35 cellular contexts compared by ENCODE assay signal in the genomic region with DNA sequence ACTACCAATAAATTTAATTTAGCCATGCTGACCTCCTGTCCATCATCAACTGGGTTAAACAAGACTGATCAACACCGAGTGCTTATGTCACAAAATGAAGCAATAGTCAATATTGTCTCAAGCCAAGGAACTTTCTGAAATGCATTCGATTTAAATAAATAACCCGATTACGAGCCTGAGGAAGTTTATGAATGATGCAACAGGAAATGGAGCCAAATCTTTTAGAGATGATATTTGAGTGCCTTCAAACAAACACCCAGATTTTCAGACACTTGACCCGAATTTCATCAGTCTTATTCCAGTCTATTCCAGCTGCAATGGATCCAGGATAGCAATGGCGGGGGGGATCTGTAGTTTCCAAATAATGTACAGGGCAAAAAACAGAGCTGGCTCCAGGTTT. TPM values are rescaled to one million over a fixed set of nuclear protein-coding genes. Genes with fewer than 3 reads are reported as not detected.
DNase-seq lines count a peak whose midpoint lies in the region; ATAC-seq and TF ChIP-seq lines count a peak whose summit lies in the region.
"Had no signal": no experiment of that assay in that cellular context is flagged by ENCODE, and none has a peak within 500 bp of the region (broad histone marks: within the 10 kb centered on the region; RNA-seq: fewer than 3 reads in every experiment).

No MANE protein-coding gene starts in this region.

- intact Hi-C loops in sciatic nerve (cut with DNase I), result no loop called here

- no peak for TF ChIP-seq CTCF in fibroblast of mammary gland (conservative IDR thresholded peaks at IDR 0.05; ENCODE audit: control insufficient read depth, insufficient read depth, low read depth, low read length)

- peak overlapping the region; percentile 74 for H3K4me3 ChIP-seq in adipocyte (ENCODE audit: low read length)
- no peak overlapping the region for H3K4me3 ChIP-seq in fibroblast of mammary gland (ENCODE audit: control insufficient read depth, low read depth, low read length)
- H3K4me3 ChIP-seq in skeletal muscle cell (ENCODE audit: low read depth, low read length), result no peak overlapping the region
- H3K4me3 ChIP-seq: gastrocnemius medialis, hepatocyte, lung, mucosa of descending colon, spleen, testis had no signal

- H3K4me3 Mint-ChIP-seq in effector memory CD8-positive, alpha-beta T cell, result no peak overlapping the region
- H3K4me3 Mint-ChIP-seq: activated CD8-positive, alpha-beta memory T cell treated with anti-CD3 and anti-CD28 coated beads, Interleukin-2, amount 10 ng/mL, durations not matched to agents 7 days and 5 days; activated naive CD8-positive, alpha-beta T cell treated with anti-CD3 and anti-CD28 coated beads, Interleukin-2, amount 50 U/mL, for 24 hours; activated T-cell treated with anti-CD3 and anti-CD28 coated beads, Interleukin-2, amount 50 U/mL, for 4 hours; CD4-positive, alpha-beta memory T cell; natural killer cell treated with Interleukin-12 subunit alpha and Interleukin-12 subunit beta and Interleukin-15 and Interleukin-18, amount 100 ng/mL, for 72 hours; stimulated activated naive CD8-positive, alpha-beta T cell treated with anti-CD3 and anti-CD28 coated beads, Interleukin-15, Interleukin-2, amounts not matched to agents 100 ng/mL and 50 ng/mL, for 24 hours; T-helper 1 cell treated with Interleukin-12 subunit alpha and Interleukin-12 subunit beta and Interleukin-4 antibody, amounts not matched to agents 30 μg/mL and 1 μg/mL, for 36 hours had no signal

- H3K9me3 ChIP-seq in adipocyte (ENCODE audit: control insufficient read depth, low read length), result no peaks in the 10 kb centered on the region
- H3K9me3 ChIP-seq: gastrocnemius medialis, mucosa of descending colon, testis had no signal

- ATAC-seq in effector memory CD8-positive, alpha-beta T cell (replicated peaks), result no peak
- ATAC-seq in activated CD4-positive, CD25-positive, alpha-beta regulatory T cell treated with anti-CD3 and anti-CD28 coated beads, Interleukin-2, amount 50 U/mL, for 24 hours, result no peak
- ATAC-seq in sciatic nerve, result no peak
- ATAC-seq: activated CD8-positive, alpha-beta memory T cell treated with anti-CD3 and anti-CD28 coated beads, Interleukin-2, amount 10 ng/mL, durations not matched to agents 7 days and 5 days; activated naive CD8-positive, alpha-beta T cell treated with anti-CD3 and anti-CD28 coated beads, Interleukin-2, amount 50 U/mL, for 24 hours; activated T-cell treated with anti-CD3 and anti-CD28 coated beads, Interleukin-2, amount 50 U/mL, for 4 hours; gastrocnemius medialis; mucosa of descending colon; natural killer cell treated with Interleukin-12 subunit alpha and Interleukin-12 subunit beta and Interleukin-15 and Interleukin-18, amount 100 ng/mL, for 72 hours had no signal

- H3K27me3 ChIP-seq in adipocyte (replicated peaks; ENCODE audit: control insufficient read depth, insufficient read depth, low read length), result no peaks in the 10 kb centered on the region
- H3K27me3 ChIP-seq: gastrocnemius medialis, hepatocyte, spleen, testis had no signal

- no peaks in the 10 kb centered on the region for H3K36me3 Mint-ChIP-seq in effector memory CD8-positive, alpha-beta T cell (ENCODE audit: insufficient read depth)
- H3K36me3 Mint-ChIP-seq: activated CD8-positive, alpha-beta memory T cell treated with anti-CD3 and anti-CD28 coated beads, Interleukin-2, amount 10 ng/mL, durations not matched to agents 7 days and 5 days; natural killer cell treated with Interleukin-12 subunit alpha and Interleukin-12 subunit beta and Interleukin-15 and Interleukin-18, amount 100 ng/mL, for 72 hours had no signal

- no peaks in the 10 kb centered on the region for H3K27me3 Mint-ChIP-seq in effector memory CD8-positive, alpha-beta T cell
- H3K27me3 Mint-ChIP-seq: activated CD8-positive, alpha-beta memory T cell treated with anti-CD3 and anti-CD28 coated beads, Interleukin-2, amount 10 ng/mL, durations not matched to agents 7 days and 5 days; activated naive CD8-positive, alpha-beta T cell treated with anti-CD3 and anti-CD28 coated beads, Interleukin-2, amount 50 U/mL, for 24 hours; CD4-positive, alpha-beta memory T cell; natural killer cell treated with Interleukin-12 subunit alpha and Interleukin-12 subunit beta and Interleukin-15 and Interleukin-18, amount 100 ng/mL, for 72 hours; stimulated activated naive CD8-positive, alpha-beta T cell treated with anti-CD3 and anti-CD28 coated beads, Interleukin-15, Interleukin-2, amounts not matched to agents 100 ng/mL and 50 ng/mL, for 24 hours had no signal

- H3K4me1 Mint-ChIP-seq in effector memory CD8-positive, alpha-beta T cell (ENCODE audit: low read depth in 2 of 2), result peaks cover 0 to 3% of the 10 kb centered on the region in 2 donors
- H3K4me1 Mint-ChIP-seq: activated CD8-positive, alpha-beta memory T cell treated with anti-CD3 and anti-CD28 coated beads, Interleukin-2, amount 10 ng/mL, durations not matched to agents 7 days and 5 days; activated naive CD8-positive, alpha-beta T cell treated with anti-CD3 and anti-CD28 coated beads, Interleukin-2, amount 50 U/mL, for 24 hours; CD4-positive, alpha-beta memory T cell had no signal

- no peaks in the 10 kb centered on the region for H3K36me3 ChIP-seq in adipocyte (ENCODE audit: control insufficient read depth, insufficient read depth, low read length, severe bottlenecking)
- H3K36me3 ChIP-seq: gastrocnemius medialis had no signal

- H3K4me1 ChIP-seq in adipocyte (ENCODE audit: control insufficient read depth, insufficient read depth, low read length), result peaks cover 12% of the 10 kb centered on the region
- H3K4me1 ChIP-seq: gastrocnemius medialis, testis had no signal

- no peak overlapping the region for H3K9ac ChIP-seq in adipocyte (ENCODE audit: low read length)

- no peak overlapping the region for H3K27ac Mint-ChIP-seq in effector memory CD8-positive, alpha-beta T cell
- H3K27ac Mint-ChIP-seq: activated CD8-positive, alpha-beta memory T cell treated with anti-CD3 and anti-CD28 coated beads, Interleukin-2, amount 10 ng/mL, durations not matched to agents 7 days and 5 days; activated naive CD8-positive, alpha-beta T cell treated with anti-CD3 and anti-CD28 coated beads, Interleukin-2, amount 50 U/mL, for 24 hours; CD4-positive, alpha-beta memory T cell; natural killer cell treated with Interleukin-12 subunit alpha and Interleukin-12 subunit beta and Interleukin-15 and Interleukin-18, amount 100 ng/mL, for 72 hours; stimulated activated naive CD8-positive, alpha-beta T cell treated with anti-CD3 and anti-CD28 coated beads, Interleukin-15, Interleukin-2, amounts not matched to agents 100 ng/mL and 50 ng/mL, for 24 hours; T-helper 1 cell treated with Interleukin-12 subunit alpha and Interleukin-12 subunit beta and Interleukin-4 antibody, amounts not matched to agents 30 μg/mL and 1 μg/mL, for 36 hours had no signal

- H3K9me3 Mint-ChIP-seq in effector memory CD8-positive, alpha-beta T cell, result no peaks in the 10 kb centered on the region
- H3K9me3 Mint-ChIP-seq: activated naive CD8-positive, alpha-beta T cell treated with anti-CD3 and anti-CD28 coated beads, Interleukin-2, amount 50 U/mL, for 24 hours; natural killer cell treated with Interleukin-12 subunit alpha and Interleukin-12 subunit beta and Interleukin-15 and Interleukin-18, amount 100 ng/mL, for 72 hours had no signal

- DNase-seq in HCEC 1CT, result peak; percentile 81
- DNase-seq in adipocyte (ENCODE audit: low read depth), result no peak
- DNase-seq in fibroblast of mammary gland (ENCODE audit: low read depth), result peak; percentile 54
- peak; percentile 24 for DNase-seq in skeletal muscle cell (ENCODE audit: low read depth)
- DNase-seq in effector memory CD8-positive, alpha-beta T cell, result no peak
- DNase-seq in putamen (ENCODE audit: low spot score), result no peak
- no peak for DNase-seq in sciatic nerve (ENCODE audit: low spot score)
- DNase-seq: activated CD4-positive, alpha-beta T cell treated with anti-CD3 and anti-CD28 coated beads, Interleukin-2, amount 50 U/mL, for 4 hours; activated CD4-positive, CD25-positive, alpha-beta regulatory T cell; activated CD8-positive, alpha-beta memory T cell treated with anti-CD3 and anti-CD28 coated beads, Interleukin-2, amount 10 ng/mL, durations not matched to agents 7 days and 5 days; activated gamma-delta T cell treated with Interleukin-2 at 50 U/mL for 16 hours; activated naive CD8-positive, alpha-beta T cell treated with anti-CD3 and anti-CD28 coated beads, Interleukin-2, amount 50 U/mL, for 24 hours; activated T-cell treated with anti-CD3 and anti-CD28 coated beads, Interleukin-2, amount 50 U/mL, for 4 hours; CD4-positive, alpha-beta memory T cell; cerebellar nuclear complex; gastrocnemius medialis; mucosa of descending colon; NCI-H1092 treated with DMSO at 0.1 percent for 48 hours; NCI-H187 treated with DMSO at 0.1 percent for 48 hours; NCI-H2171; NCI-H82; occipital lobe; OCI-M1; retina; spleen; stimulated activated CD4-positive, alpha-beta T cell treated with anti-CD3 and anti-CD28 coated beads, Interleukin-2, amount 100 ng/mL, for 24 hours; stimulated activated CD8-positive, alpha-beta memory T cell treated with anti-CD3 and anti-CD28 coated beads, Interleukin-4, amount 100 ng/mL, for 48 hours; testis had no signal

RNA-seq across cellular contexts. Expression of gene FAR2, which starts 27.9 kb away (rescaled TPM):
- total RNA-seq in sciatic nerve, result 8.6 TPM
- total RNA-seq: NCI-H460 had no signal

Comparison
In these comparisons a context has a peak if more than half of its experiments do, and no peak if none do; other contexts are left out.
1. DNase-seq: peak in HCEC 1CT (single experiment), fibroblast of mammary gland (single experiment) and skeletal muscle cell (single experiment); none in adipocyte (single experiment), effector memory CD8-positive, alpha-beta T cell (0 of 3), putamen (single experiment) and sciatic nerve (single experiment).